In genomic region chr16:23595951-23596720, GRCh38 we compare ENCODE assay signal across 8 cellular contexts. TPM values are rescaled to one million over a fixed set of nuclear protein-coding genes. Genes with fewer than 3 reads are reported as not detected.
DNase-seq lines count a peak whose midpoint lies in the region; ATAC-seq, FAIRE-seq and TF ChIP-seq lines count a peak whose summit lies in the region.

TSS of gene NDUFAB1 (minus strand) at chr16:23596316. CDS start at chr16:23596290, 26 bp downstream.

- H3K27ac Mint-ChIP-seq in T-cell, result peak within 1 kb of the TSS; percentile 55 to 82

- CTCF ChIA-PET in T-cell (lab: Charles Lee), result interaction anchor here (0.7 to 2.8 kb wide), 8 partner anchors 9 to 446 kb away, joined by 3 to 16 read pairs (median 3); partner anchors contain the start of genes EARS2 (in 1 of the 2) and UBFD1 (in 1 of the 2)

- 2 to 3% (median 2%) methylated on average over 67 of the region's 67 CpGs for WGBS in adipose tissue, 3 donors
- WGBS in heart right ventricle, 2 donors, result 2% methylated on average over 65 to 67 of the region's 67 CpGs
- WGBS in upper lobe of left lung, 2 donors, result 4 to 7% methylated on average over 19 to 32 of the region's 67 CpGs

- FAIRE-seq in GM12891 (lab: Jason Lieb, UNC), result peak; percentile 93

- intact Hi-C loops in heart right ventricle (cut with DNase I), result loop anchor here in 7 of 10 donors (1.0 to 5.0 kb wide), 4 partner anchors 31 to 39 kb away; partner anchors contain the start of genes EARS2 (in 6 of the 7) and UBFD1 (in 6 of the 7)
- intact Hi-C loops in posterior vena cava (cut with DNase I), result no loop called here

- H3K4me1 ChIP-seq in heart right ventricle (peaks cover 7 to 46% (median 27%) of the 10 kb centered on the region in 9 donors), upper lobe of left lung (peaks cover 16 to 27% (median 17%) of the 10 kb centered on the region in 4 donors)

- H3K9me3 ChIP-seq in heart right ventricle (no peaks in the 10 kb centered on the region), upper lobe of left lung (no peaks in the 10 kb centered on the region)

- ATAC-seq in HG02759 (IDR thresholded peaks at IDR 0.05; ENCODE audit: unreplicated experiment) (peak; percentile 96), T-cell (replicated peaks in 1 of 4) (peak; percentile 98 to 100 (median 100)), heart right ventricle (peak; percentile 95 to 99 (median 98)), upper lobe of left lung (ENCODE audit: low FRiP score in 2 of 2) (peak; percentile 99 to 100)

- POLR2A ChIA-PET in T-cell (lab: Charles Lee), result interaction anchor here in 1 of 2 donors (0.5 kb wide), 1 partner anchor 1383 kb away, joined by 3 read pairs; no protein-coding TSS in a partner anchor

- TF ChIP-seq CTCF in heart right ventricle (IDR thresholded peaks at IDR 0.05), result peak; percentile 99 to 100 (median 100)
- peak; percentile 98 to 100 (median 100) for TF ChIP-seq CTCF in upper lobe of left lung (IDR thresholded peaks at IDR 0.05)

- DNase-seq in GM12891 (ENCODE audit: insufficient read length, low spot score) (peak; percentile 92), NCI-H128 (lab: John Stamatoyannopoulos, UW; ENCODE audit: unreplicated experiment) (peak; percentile 32), T-cell (peak; percentile 78 to 93 (median 87)), heart right ventricle (peak; percentile 89 to 93), posterior vena cava (ENCODE audit: low spot score) (peak; percentile 97), upper lobe of left lung (peak; percentile 93 to 99)

- H3K36me3 Mint-ChIP-seq in T-cell, result peaks cover 15% of the 10 kb centered on the region

- H3K27ac ChIP-seq in adipose tissue (ENCODE audit: low read depth, low read length) (peak within 1 kb of the TSS; percentile 35), heart right ventricle (peak within 1 kb of the TSS; percentile 78 to 96 (median 94)), upper lobe of left lung (peak within 1 kb of the TSS; percentile 69 to 90 (median 86))

- H3K4me1 Mint-ChIP-seq in T-cell, result peaks cover 35 to 41% (median 39%) of the 10 kb centered on the region in 3 donors

- H3K4me3 ChIP-seq in heart right ventricle (peak within 1 kb of the TSS; percentile 55 to 100 (median 96)), upper lobe of left lung (peak within 1 kb of the TSS; percentile 78 to 96 (median 82))

- no peak for TF ChIP-seq EP300 in upper lobe of left lung (IDR thresholded peaks at IDR 0.05)

- TF ChIP-seq POLR2A in GM12891 (IDR thresholded peaks at IDR 0.05; ENCODE audit: low read depth, low read length) (peak; percentile 77), upper lobe of left lung (IDR thresholded peaks at IDR 0.05) (peak in 1 of 4 donors; percentile 46)

- no peaks in the 10 kb centered on the region for H3K27me3 Mint-ChIP-seq in T-cell

- no peaks in the 10 kb centered on the region for H3K9me3 Mint-ChIP-seq in T-cell

- peak within 1 kb of the TSS; percentile 75 to 84 (median 84) for H3K4me3 Mint-ChIP-seq in T-cell

- H3K27me3 ChIP-seq in heart right ventricle, result no peaks in the 10 kb centered on the region
- no peaks in the 10 kb centered on the region for H3K27me3 ChIP-seq in upper lobe of left lung

- H3K36me3 ChIP-seq in heart right ventricle, result peaks cover 0 to 44% (median 8%) of the 10 kb centered on the region in 9 donors
- H3K36me3 ChIP-seq in upper lobe of left lung, result peaks cover 5 to 29% (median 15%) of the 10 kb centered on the region in 4 donors

TF ChIP-seq in GM12891, 5 proteins besides CTCF, POLR2A, EP300 and RAD21:
- TF ChIP-seq TAF1 (IDR thresholded peaks at IDR 0.05; ENCODE audit: low read depth, low read length) (peak; percentile 86), POU2F2 (IDR thresholded peaks at IDR 0.05; ENCODE audit: low read depth, low read length) (peak; percentile 66; the same call in 1 of the 2 replicates), PAX5 (IDR thresholded peaks at IDR 0.05; ENCODE audit: insufficient read depth, low read length, severe bottlenecking) (peak; percentile 42), POLR2AphosphoS5 (IDR thresholded peaks at IDR 0.05; ENCODE audit: low read depth, low read length) (peak; percentile 76), SPI1 (IDR thresholded peaks at IDR 0.05; ENCODE audit: low read depth, low read length) (no peak)

RNA-seq across cellular contexts. Expression of gene NDUFAB1, which starts in this region (rescaled TPM):
- polyA plus RNA-seq in GM12891 (2012; ENCODE audit: low read depth, missing spikeins), result 180 TPM
- total RNA-seq in T-cell (10 to 100 TPM; 24.2 to 44.3 (median 41.0) TPM), heart right ventricle (100 to 1,000 TPM; 338 to 592 (median 433) TPM), posterior vena cava (10 to 100 TPM; 56.1 to 61.0 TPM), upper lobe of left lung (10 to 100 TPM; 21.0 to 69.2 (median 44.3) TPM)
- polyA plus RNA-seq in adipose tissue (100 to 1,000 TPM in 2 of 3 donors, 10 to 100 TPM in 1; 81.0 to 174 (median 116) TPM), heart right ventricle (100 to 1,000 TPM; 211 to 422 TPM)

Comparison
In these comparisons a context has a peak if more than half of its experiments do, and no peak if none do; other contexts are left out.
1. Peak in every context shown above with its lines: DNase-seq, ATAC-seq, H3K4me3 ChIP-seq and H3K27ac ChIP-seq.
2. RNA of gene NDUFAB1 (total RNA-seq): 338 to 592 TPM in heart right ventricle; 56.1 to 61.0 TPM in posterior vena cava, 21.0 to 69.2 TPM in upper lobe of left lung and 24.2 to 44.3 TPM in T-cell; every median in the first group is over 4 times any median in the second.
3. DNase-seq: peak in every context shown above with its lines; median percentile 97 in posterior vena cava; 96 in upper lobe of left lung; 92 in GM12891; 91 in heart right ventricle; 87 in T-cell; 32 in NCI-H128.
4. H3K27ac ChIP-seq: peak in every context shown above with its lines; median percentile 94 in heart right ventricle; 86 in upper lobe of left lung; 35 in adipose tissue.
5. intact Hi-C loops: an anchor here in heart right ventricle (1.0 to 5.0 kb wide); none called in posterior vena cava.